ENCODE assay signal across 11 cellular contexts in the genomic region with DNA sequence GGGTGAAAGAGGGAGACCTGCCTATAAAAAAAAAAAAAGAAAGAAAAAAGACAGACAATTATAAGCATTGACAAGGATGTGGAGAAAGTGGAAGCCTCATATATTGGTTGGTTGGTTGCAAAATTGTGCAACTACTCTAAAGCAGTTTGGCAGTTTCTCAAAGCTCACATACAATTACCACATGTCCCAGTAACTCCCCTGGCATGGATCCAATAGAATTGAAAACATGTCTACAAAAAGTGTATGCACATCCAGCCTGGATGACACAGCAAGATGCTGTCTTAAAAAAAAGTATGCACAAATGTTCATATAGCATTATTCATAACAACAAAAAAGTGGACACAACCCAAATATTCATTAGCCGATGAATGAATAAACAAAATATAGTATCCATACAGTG. TPM values are rescaled to one million over a fixed set of nuclear protein-coding genes. Genes with fewer than 3 reads are reported as not detected.
DNase-seq lines count a peak whose midpoint lies in the region; ATAC-seq and TF ChIP-seq lines count a peak whose summit lies in the region.
"Had no signal": no experiment of that assay in that cellular context is flagged by ENCODE, and none has a peak within 500 bp of the region (broad histone marks: within the 10 kb centered on the region; RNA-seq: fewer than 3 reads in every experiment).

No MANE protein-coding gene starts in this region.

- H3K9me3 ChIP-seq in lower lobe of right lung, result no peaks in the 10 kb centered on the region

- TF ChIP-seq CTCF in cardiac fibroblast (IDR thresholded peaks at IDR 0.05; ENCODE audit: low read depth, low read length) (no peak), lower lobe of right lung (IDR thresholded peaks at IDR 0.05) (no peak)

- H3K27me3 ChIP-seq in lower lobe of right lung (ENCODE audit: low read depth), result no peaks in the 10 kb centered on the region

- DNase-seq in GM03348 (ENCODE audit: low spot score), result peak; percentile 38
- DNase-seq in MV-4-11 (lab: John Stamatoyannopoulos, UW), result peak; percentile 97
- DNase-seq in cardiac fibroblast (ENCODE audit: low read depth in 2 of 2), result peak; percentile 97
- peak; percentile 76 for DNase-seq in renal cortical epithelial cell (ENCODE audit: low read depth)
- DNase-seq in nucleus accumbens (lab: John Stamatoyannopoulos, UW), result no peak
- DNase-seq in lower lobe of right lung, result no peak
- DNase-seq: activated CD4-positive, CD25-positive, alpha-beta regulatory T cell treated with anti-CD3 and anti-CD28 coated beads, Interleukin-2, amount 50 U/mL, for 72 hours; natural killer cell; NCI-H187; stimulated activated naive B cell treated with anti-CD40 and anti-IgM and Interleukin-4, amounts not matched to agents 10 μg/mL and 1 μg/mL and 100 μg/mL, for 72 hours had no signal

- H3K36me3 ChIP-seq in lower lobe of right lung, result no peaks in the 10 kb centered on the region

- ATAC-seq in HG02885 (IDR thresholded peaks at IDR 0.05; ENCODE audit: poor library complexity, unreplicated experiment), result no peak
- no peak for ATAC-seq in lower lobe of right lung
- ATAC-seq: natural killer cell; stimulated activated naive B cell treated with anti-CD40 and anti-IgM and Interleukin-4, amounts not matched to agents 10 μg/mL and 1 μg/mL and 100 μg/mL, for 72 hours had no signal

- H3K4me3 ChIP-seq in cardiac fibroblast (replicated peaks in 1 of 2; ENCODE audit: low read depth in 2 of 2, low read length in 2 of 2) (no peak overlapping the region), lower lobe of right lung (no peak overlapping the region)

- peaks cover 14% of the 10 kb centered on the region for H3K4me1 ChIP-seq in lower lobe of right lung

- intact Hi-C loops in lower lobe of right lung (cut with DNase I), result no loop called here

- no peak overlapping the region for H3K27ac ChIP-seq in lower lobe of right lung

RNA-seq across cellular contexts. Expression of gene SETMAR, which starts 19.5 kb away (rescaled TPM):
- total RNA-seq in renal cortical epithelial cell (9.6 and 16.8 TPM in 2 replicates), lower lobe of right lung (14.1 TPM)

Comparison
In these comparisons a context has a peak if more than half of its experiments do, and no peak if none do; other contexts are left out.
1. DNase-seq: peak in GM03348 (single experiment), MV-4-11 (single experiment), cardiac fibroblast (2 of 2) and renal cortical epithelial cell (single experiment); none in nucleus accumbens (0 of 56) and lower lobe of right lung (single experiment).